Comparison of ENCODE assay signal across 15 cellular contexts in the genomic region with DNA sequence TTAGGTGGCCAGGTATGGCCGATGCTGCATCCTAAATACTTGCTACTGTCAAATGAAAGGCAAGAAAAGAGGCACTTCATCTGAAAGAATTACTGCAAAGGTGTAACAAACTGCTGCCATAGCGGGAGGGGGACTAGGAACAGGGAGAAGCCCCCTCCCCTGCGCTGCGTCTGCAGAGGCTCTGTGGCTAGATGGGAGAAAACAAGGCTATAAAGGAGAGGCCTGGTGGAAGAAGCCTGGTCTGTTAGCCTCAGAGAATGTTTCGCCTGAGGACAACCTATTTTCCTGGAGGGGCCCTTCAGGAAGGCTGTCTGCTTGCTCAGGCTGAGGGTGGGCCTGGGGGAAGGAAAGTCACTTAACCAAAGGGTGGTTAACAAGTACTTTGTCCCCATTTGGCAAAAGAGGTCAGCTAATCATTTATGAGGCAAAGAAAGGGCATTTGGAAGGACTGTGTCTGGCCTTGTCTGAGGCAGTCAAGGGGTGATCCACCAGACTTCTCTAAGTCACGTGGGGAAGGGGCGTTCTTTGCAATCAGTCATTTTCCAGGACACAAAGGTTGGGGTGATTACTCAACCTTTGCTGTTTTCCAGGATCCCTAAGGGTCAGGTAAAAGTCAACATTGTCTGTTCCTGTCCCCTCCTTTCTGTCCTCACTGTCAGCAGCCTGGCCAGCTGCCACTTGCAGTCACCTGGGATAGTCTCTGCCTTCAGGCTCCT.
A peak's percentile ranks its signal among the peaks of the same experiment; 100 is the strongest.
DNase-seq lines count a peak whose midpoint lies in the region; ATAC-seq and TF ChIP-seq lines count a peak whose summit lies in the region.
"Had no signal": no experiment of that assay in that cellular context is flagged by ENCODE, and none has a peak within 500 bp of the region (broad histone marks: within the 10 kb centered on the region; RNA-seq: fewer than 3 reads in every experiment).

No MANE protein-coding gene starts in this region.

- H3K4me3 ChIP-seq in coronary artery (no peak overlapping the region), smooth muscle cell (no peak overlapping the region)
- H3K4me3 ChIP-seq: esophagus squamous epithelium, mucosa of descending colon, suprapubic skin had no signal

- H3K36me3 ChIP-seq in smooth muscle cell (ENCODE audit: low read depth) = no peaks in the 10 kb centered on the region
- H3K36me3 ChIP-seq: esophagus squamous epithelium, suprapubic skin had no signal

- H3F3A ChIP-seq in smooth muscle cell (ENCODE audit: low read depth) = no peaks in the 10 kb centered on the region

- H3K4me1 ChIP-seq in smooth muscle cell (ENCODE audit: low read depth) = no peaks in the 10 kb centered on the region
- H3K4me1 ChIP-seq: esophagus squamous epithelium, suprapubic skin had no signal

- H3K27ac ChIP-seq in coronary artery = no peak overlapping the region
- no peak overlapping the region for H3K27ac ChIP-seq in smooth muscle cell (ENCODE audit: low read depth)
- H3K27ac ChIP-seq: esophagus squamous epithelium, suprapubic skin had no signal

- no peak overlapping the region for H3K9ac ChIP-seq in smooth muscle cell (ENCODE audit: low read depth)

- no peaks in the 10 kb centered on the region for H3K9me3 ChIP-seq in smooth muscle cell (replicated peaks; ENCODE audit: low read depth)
- H3K9me3 ChIP-seq: esophagus squamous epithelium, suprapubic skin had no signal

- DNase-seq in DMS53 (lab: John Stamatoyannopoulos, UW) = no peak
- DNase-seq in coronary artery (ENCODE audit: low spot score) = no peak
- no peak for DNase-seq in activated CD4-positive, alpha-beta T cell treated with anti-CD3 and anti-CD28 coated beads, Interleukin-2, amount 50 U/mL, for 4 hours
- no peak for DNase-seq in smooth muscle cell (lab: John Stamatoyannopoulos, UW; ENCODE audit: unreplicated experiment)
- DNase-seq: activated naive CD4-positive, alpha-beta T cell treated with anti-CD3 and anti-CD28 coated beads, Interleukin-2, amount 50 U/mL, for 16 hours; COR-L47; esophagus squamous epithelium; KG1; mucosa of descending colon; NCI-H2081 treated with DMSO at 0.1 percent for 48 hours had no signal

- H2AFZ ChIP-seq in smooth muscle cell (ENCODE audit: low read depth) = no peak overlapping the region

- 75% methylated on average over 7 of the region's 7 CpGs for WGBS in smooth muscle cell (ENCODE audit: low lambda C conversion rate)

- H3K79me2 ChIP-seq in smooth muscle cell (ENCODE audit: low read depth) = no peaks in the 10 kb centered on the region

- no peaks in the 10 kb centered on the region for H4K20me1 ChIP-seq in smooth muscle cell (ENCODE audit: low read depth)

- TF ChIP-seq CTCF in coronary artery (IDR thresholded peaks at IDR 0.05) (no peak), smooth muscle cell (IDR thresholded peaks at IDR 0.05; ENCODE audit: borderline replicate concordance, insufficient read depth, poor library complexity, severe bottlenecking) (no peak)

- peaks cover 18% of the 10 kb centered on the region for H3K27me3 ChIP-seq in smooth muscle cell (ENCODE audit: low read depth)
- H3K27me3 ChIP-seq: esophagus squamous epithelium, suprapubic skin had no signal

- ATAC-seq in GM18499 (IDR thresholded peaks at IDR 0.05; ENCODE audit: insufficient read depth, unreplicated experiment) = peak; percentile 12
- peak; percentile 21 for ATAC-seq in GM21367 (IDR thresholded peaks at IDR 0.05; ENCODE audit: unreplicated experiment)
- ATAC-seq in HG02885 (IDR thresholded peaks at IDR 0.05; ENCODE audit: poor library complexity, unreplicated experiment) = peak; percentile 31
- ATAC-seq in HG03575 (IDR thresholded peaks at IDR 0.05; ENCODE audit: extremely low read depth, insufficient number of reproducible peaks, low FRiP score, unreplicated experiment) = peak; percentile 24
- ATAC-seq: mucosa of descending colon had no signal

- no peak overlapping the region for H3K4me2 ChIP-seq in smooth muscle cell
